Comparison of ENCODE assay signal across 27 cellular contexts in the genomic region with DNA sequence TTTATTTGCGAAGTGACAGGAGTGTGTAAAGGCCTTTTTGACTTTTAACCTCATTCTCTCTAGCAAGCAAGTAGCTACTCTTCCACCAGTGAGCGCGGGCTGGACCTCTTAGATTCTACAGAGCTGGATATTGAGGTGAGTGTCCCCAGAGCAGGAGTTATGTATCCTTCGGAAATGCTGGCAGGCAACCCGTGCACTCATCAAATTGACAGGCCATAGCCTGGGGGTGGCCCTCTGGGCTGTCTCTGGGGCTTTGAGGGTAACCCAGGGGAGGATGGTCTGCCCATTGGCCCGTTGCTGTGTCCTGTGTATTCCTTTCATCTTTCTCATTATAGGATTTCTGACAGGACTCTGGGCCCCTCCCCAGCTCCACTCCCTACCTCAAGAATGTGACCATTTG. TPM values are rescaled to one million over a fixed set of nuclear protein-coding genes. Genes with fewer than 3 reads are reported as not detected.
A peak's percentile ranks its signal among the peaks of the same experiment; 100 is the strongest.
DNase-seq lines count a peak whose midpoint lies in the region; ATAC-seq and TF ChIP-seq lines count a peak whose summit lies in the region.
"Had no signal": no experiment of that assay in that cellular context is flagged by ENCODE, and none has a peak within 500 bp of the region (broad histone marks: within the 10 kb centered on the region; RNA-seq: fewer than 3 reads in every experiment).

No MANE protein-coding gene starts in this region.

- no peak overlapping the region for H3K4me3 ChIP-seq in upper lobe of right lung
- H3K4me3 ChIP-seq: body of pancreas, stomach, vagina had no signal

- H3K27me3 ChIP-seq in upper lobe of right lung, result no peaks in the 10 kb centered on the region
- H3K27me3 ChIP-seq: body of pancreas, stomach, vagina had no signal

- TF ChIP-seq CTCF in upper lobe of right lung (IDR thresholded peaks at IDR 0.05), result no peak
- no peak for TF ChIP-seq CTCF in osteocyte (IDR thresholded peaks at IDR 0.05)

- intact Hi-C loops in activated naive CD4-positive, alpha-beta T cell treated with anti-CD3 and anti-CD28 coated beads for 36 hours (cut with micrococcal nuclease), result loop anchor here (5.0 to 10.0 kb wide), 2 partner anchors 36 to 299 kb away; a partner anchor contains a TSS
- intact Hi-C loops in upper lobe of right lung (cut with DNase I), result loop anchor here (10.0 kb wide), 1 partner anchor 79 kb away; no protein-coding TSS in a partner anchor

- H3K9me3 ChIP-seq in T-helper 17 cell (ENCODE audit: control insufficient read depth, low read length, poor library complexity, severe bottlenecking), result no peaks in the 10 kb centered on the region
- no peaks in the 10 kb centered on the region for H3K9me3 ChIP-seq in upper lobe of right lung
- H3K9me3 ChIP-seq: body of pancreas, stomach, vagina had no signal

- peak overlapping the region; percentile 59 for H3K27ac Mint-ChIP-seq in activated naive CD4-positive, alpha-beta T cell treated with anti-CD3 and anti-CD28 coated beads for 36 hours
- H3K27ac Mint-ChIP-seq in T-helper 17 cell, result peak overlapping the region; percentile 93
- H3K27ac Mint-ChIP-seq in naive B cell, result peak overlapping the region; percentile 62 to 94 (median 83)
- no peak overlapping the region for H3K27ac Mint-ChIP-seq in osteocyte (ENCODE audit: unreplicated experiment)

- peaks cover 82% of the 10 kb centered on the region for H3K4me1 Mint-ChIP-seq in activated naive CD4-positive, alpha-beta T cell treated with anti-CD3 and anti-CD28 coated beads for 36 hours (ENCODE audit: low read depth)
- H3K4me1 Mint-ChIP-seq in T-helper 17 cell (peaks cover 34% of the 10 kb centered on the region), naive B cell (peaks cover 59 to 91% (median 83%) of the 10 kb centered on the region in 3 donors), osteocyte (ENCODE audit: unreplicated experiment) (peaks cover 6% of the 10 kb centered on the region)

- no peaks in the 10 kb centered on the region for H3K36me3 ChIP-seq in upper lobe of right lung
- H3K36me3 ChIP-seq: stomach, vagina had no signal

- no peaks in the 10 kb centered on the region for H3K9me3 Mint-ChIP-seq in activated naive CD4-positive, alpha-beta T cell treated with anti-CD3 and anti-CD28 coated beads for 36 hours
- no peaks in the 10 kb centered on the region for H3K9me3 Mint-ChIP-seq in naive B cell
- no peaks in the 10 kb centered on the region for H3K9me3 Mint-ChIP-seq in osteocyte (ENCODE audit: unreplicated experiment)
- H3K9me3 Mint-ChIP-seq: activated CD4-positive, alpha-beta memory T cell treated with anti-CD3 and anti-CD28 coated beads, Interleukin-2, amount 10 ng/mL, durations not matched to agents 7 days and 5 days had no signal

- H3K27ac ChIP-seq in upper lobe of right lung, result no peak overlapping the region
- H3K27ac ChIP-seq: body of pancreas, C4-2B, HL-60, stomach, vagina, VCaP had no signal

- CTCF ChIA-PET in activated naive CD4-positive, alpha-beta T cell treated with anti-CD3 and anti-CD28 coated beads for 36 hours (lab: Charles Lee), result interaction anchor here (1.7 kb wide), 1 partner anchor 82 kb away, joined by 5 read pairs; no protein-coding TSS in a partner anchor

- peaks cover 12% of the 10 kb centered on the region for H3K36me3 Mint-ChIP-seq in activated naive CD4-positive, alpha-beta T cell treated with anti-CD3 and anti-CD28 coated beads for 36 hours (ENCODE audit: low read depth)
- H3K36me3 Mint-ChIP-seq in T-helper 17 cell (ENCODE audit: low read depth) (peaks cover 2% of the 10 kb centered on the region), naive B cell (peaks cover 0 to 8% of the 10 kb centered on the region in 2 donors), osteocyte (ENCODE audit: unreplicated experiment) (peaks cover 4% of the 10 kb centered on the region)

- ATAC-seq in T-helper 17 cell (no peak), naive B cell (ENCODE audit: low read depth in 2 of 2) (no peak), upper lobe of right lung (no peak)
- ATAC-seq: body of pancreas, left cardiac atrium had no signal

- no peaks in the 10 kb centered on the region for H3K4me1 ChIP-seq in upper lobe of right lung

- no peak for DNase-seq in activated naive CD4-positive, alpha-beta T cell treated with anti-CD3 and anti-CD28 coated beads for 36 hours
- DNase-seq in activated naive CD4-positive, alpha-beta T cell treated with anti-CD3 and anti-CD28 coated beads, Interleukin-2, amount 50 U/mL, for 16 hours, result no peak
- DNase-seq in T-helper 17 cell, result no peak
- DNase-seq in naive B cell, result no peak
- peak; percentile 37 for DNase-seq in upper lobe of right lung
- DNase-seq in effector CD4-positive, alpha-beta T cell, result no peak
- no peak for DNase-seq in osteocyte (ENCODE audit: extremely low spot score, unreplicated experiment)
- no peak for DNase-seq in GM03348 (ENCODE audit: low spot score)
- DNase-seq: activated CD4-positive, alpha-beta memory T cell treated with anti-CD3 and anti-CD28 coated beads, Interleukin-2, amount 10 ng/mL, durations not matched to agents 7 days and 5 days; body of pancreas; DMS 273 treated with DMSO at 0.1 percent for 48 hours; glutamatergic neuron; GOT3; left cardiac atrium; mesendoderm; MM.1S; NCI-H146; SIG-M5; stimulated activated CD4-positive, alpha-beta T cell treated with anti-CD3 and anti-CD28 coated beads, Interleukin-4, amount 100 ng/mL, for 1 hour; stomach; T-helper 2 cell had no signal

- H3K4me3 Mint-ChIP-seq in activated naive CD4-positive, alpha-beta T cell treated with anti-CD3 and anti-CD28 coated beads for 36 hours, result no peak overlapping the region
- H3K4me3 Mint-ChIP-seq in T-helper 17 cell (no peak overlapping the region), naive B cell (peak overlapping the region in 7 of 8 donors; percentile 13 to 82 (median 34)), osteocyte (ENCODE audit: unreplicated experiment) (no peak overlapping the region)
- H3K4me3 Mint-ChIP-seq: activated CD4-positive, alpha-beta memory T cell treated with anti-CD3 and anti-CD28 coated beads, Interleukin-2, amount 10 ng/mL, durations not matched to agents 7 days and 5 days had no signal

- no peaks in the 10 kb centered on the region for H3K27me3 Mint-ChIP-seq in activated naive CD4-positive, alpha-beta T cell treated with anti-CD3 and anti-CD28 coated beads for 36 hours (ENCODE audit: low read depth)
- H3K27me3 Mint-ChIP-seq in T-helper 17 cell, result no peaks in the 10 kb centered on the region
- H3K27me3 Mint-ChIP-seq in naive B cell, result no peaks in the 10 kb centered on the region
- H3K27me3 Mint-ChIP-seq in osteocyte (ENCODE audit: unreplicated experiment), result peaks cover 30% of the 10 kb centered on the region
- H3K27me3 Mint-ChIP-seq: activated CD4-positive, alpha-beta memory T cell treated with anti-CD3 and anti-CD28 coated beads, Interleukin-2, amount 10 ng/mL, durations not matched to agents 7 days and 5 days had no signal

RNA-seq across cellular contexts. Expression of a gene that starts 6.1 kb away (rescaled TPM):
- 10 to 100 TPM; 22.7 to 22.8 TPM for total RNA-seq in activated naive CD4-positive, alpha-beta T cell treated with anti-CD3 and anti-CD28 coated beads for 36 hours
- total RNA-seq in T-helper 17 cell, result 10 to 100 TPM; 30.1 to 30.5 TPM
- 10 to 100 TPM; 37.5 to 67.4 (median 56.4) TPM for polyA plus RNA-seq in naive B cell (ENCODE audit: low read depth in 6 of 6)
- total RNA-seq in upper lobe of right lung, result 1.4 TPM
- not detected in 2 replicates for total RNA-seq in osteocyte
- total RNA-seq: A673, fibroblast of lung had no signal
- polyA plus RNA-seq: fibroblast of lung had no signal

RNA-seq across cellular contexts. Expression of a gene that starts 36.0 kb away (rescaled TPM):
- total RNA-seq in activated naive CD4-positive, alpha-beta T cell treated with anti-CD3 and anti-CD28 coated beads for 36 hours, result 10 to 100 TPM; 38.4 to 41.0 TPM
- total RNA-seq in T-helper 17 cell (1 to 10 TPM; 4.0 to 4.8 TPM), upper lobe of right lung (2.3 TPM), osteocyte (1.0 and 1.5 TPM in 2 replicates)
- polyA plus RNA-seq in naive B cell (ENCODE audit: low read depth in 6 of 6), result 100 to 1,000 TPM in 5 of 6 donors, 10 to 100 TPM in 1; 97.1 to 221 (median 129) TPM
- total RNA-seq: body of pancreas, vagina had no signal

RNA-seq across cellular contexts. Expression of a gene that starts 36.5 kb away (rescaled TPM):
- 1 to 10 TPM; 7.6 to 9.5 TPM for total RNA-seq in activated naive CD4-positive, alpha-beta T cell treated with anti-CD3 and anti-CD28 coated beads for 36 hours
- total RNA-seq in T-helper 17 cell (1 to 10 TPM; 5.0 to 8.5 TPM), upper lobe of right lung (0.49 TPM), osteocyte (8.1 and 12.6 TPM in 2 replicates)
- polyA plus RNA-seq in naive B cell (ENCODE audit: low read depth in 6 of 6), result under 1 TPM in 4 of 6 donors, not detected in 2; 0.18 to 0.84 (median 0.28) TPM

RNA-seq across cellular contexts. Expression of a gene that starts 45.3 kb away (rescaled TPM):
- 1 to 10 TPM; 6.2 to 6.5 TPM for total RNA-seq in activated naive CD4-positive, alpha-beta T cell treated with anti-CD3 and anti-CD28 coated beads for 36 hours
- total RNA-seq in T-helper 17 cell, result 1 to 10 TPM; 5.0 to 6.5 TPM
- polyA plus RNA-seq in naive B cell (ENCODE audit: low read depth in 6 of 6), result under 1 TPM in 5 of 6 donors, not detected in 1; 0.13 to 0.40 (median 0.23) TPM
- 4.4 TPM for total RNA-seq in upper lobe of right lung
- total RNA-seq in osteocyte, result 2.9 and 3.6 TPM in 2 replicates

RNA-seq across cellular contexts. Expression of a gene that starts 55.1 kb away (rescaled TPM):
- total RNA-seq in activated naive CD4-positive, alpha-beta T cell treated with anti-CD3 and anti-CD28 coated beads for 36 hours, result 10 to 100 TPM; 21.2 to 21.6 TPM
- total RNA-seq in T-helper 17 cell, result 10 to 100 TPM; 45.8 to 46.9 TPM
- 1 to 10 TPM; 2.0 to 9.1 (median 3.3) TPM for polyA plus RNA-seq in naive B cell (ENCODE audit: low read depth in 6 of 6)
- 19.7 TPM for total RNA-seq in upper lobe of right lung
- 18.2 and 20.3 TPM in 2 replicates for total RNA-seq in osteocyte

Comparison
In these comparisons a context has a peak if more than half of its experiments do, and no peak if none do; other contexts are left out.
1. H3K4me3 Mint-ChIP-seq: peak in naive B cell (7 of 8); none in activated naive CD4-positive, alpha-beta T cell treated with anti-CD3 and anti-CD28 coated beads for 36 hours (single experiment), T-helper 17 cell (single experiment) and osteocyte (single experiment).
2. RNA of a gene that starts 36.0 kb away (total RNA-seq): 38.4 to 41.0 TPM in activated naive CD4-positive, alpha-beta T cell treated with anti-CD3 and anti-CD28 coated beads for 36 hours; 4.0 to 4.8 TPM in T-helper 17 cell, 2.3 TPM in upper lobe of right lung (single experiment) and 1.0 to 1.5 TPM in osteocyte; every median in the first group is over 4 times any median in the second.